In genomic region chr9:35616681-35617459, GRCh38 we compare ENCODE assay signal across 8 cellular contexts. TPM values are rescaled to one million over a fixed set of nuclear protein-coding genes. Genes with fewer than 3 reads are reported as not detected.
DNase-seq lines count a peak whose midpoint lies in the region; TF ChIP-seq lines count a peak whose summit lies in the region.

No MANE protein-coding gene starts in this region.

- no peaks in the 10 kb centered on the region for H3K9me3 Mint-ChIP-seq in type B pancreatic cell

- TF ChIP-seq CTCF in AG10803 (conservative IDR thresholded peaks at IDR 0.05; ENCODE audit: low read length): no peak
- TF ChIP-seq CTCF in parathyroid adenoma (IDR thresholded peaks at IDR 0.05): no peak
- TF ChIP-seq CTCF in type B pancreatic cell (conservative IDR thresholded peaks at IDR 0.05): no peak

- no peaks in the 10 kb centered on the region for H3K36me3 ChIP-seq in parathyroid adenoma (ENCODE audit: control insufficient read depth, insufficient read depth, low read length)

- H3K27ac ChIP-seq in parathyroid adenoma: no peak overlapping the region

- H2AFZ ChIP-seq in parathyroid adenoma: peak overlapping the region; percentile 78

- H3K4me1 Mint-ChIP-seq in type B pancreatic cell (ENCODE audit: unreplicated experiment): no peaks in the 10 kb centered on the region

- H3K4me2 ChIP-seq in parathyroid adenoma (ENCODE audit: low read length): peak overlapping the region; percentile 50

- H3K4me3 Mint-ChIP-seq in type B pancreatic cell: peak overlapping the region; percentile 83

- peak overlapping the region; percentile 65 for H3K27ac Mint-ChIP-seq in type B pancreatic cell

- peak; percentile 50 for DNase-seq in AG10803 (ENCODE audit: low read depth)
- DNase-seq in NOMO-1 treated with DMSO at 0.1 percent for 48 hours (lab: John Stamatoyannopoulos, UW; ENCODE audit: unreplicated experiment): peak; percentile 75
- DNase-seq in activated effector memory CD4-positive, alpha-beta T cell treated with anti-CD3 and anti-CD28 coated beads, Interleukin-2, amount 50 U/mL, for 16 hours: peak; percentile 87
- DNase-seq in glomerular visceral epithelial cell (ENCODE audit: extremely low spot score): peak; percentile 34
- DNase-seq in type B pancreatic cell (ENCODE audit: extremely low spot score, unreplicated experiment): no peak
- no peak for DNase-seq in occipital lobe (lab: John Stamatoyannopoulos, UW)

- H3K9me3 ChIP-seq in parathyroid adenoma (ENCODE audit: control insufficient read depth, low read length): no peaks in the 10 kb centered on the region

- no peaks in the 10 kb centered on the region for H3K27me3 ChIP-seq in parathyroid adenoma (ENCODE audit: control insufficient read depth, insufficient read depth, low read length)

- H3K4me3 ChIP-seq in AG10803 (ENCODE audit: low read length): peak overlapping the region; percentile 48
- peak overlapping the region; percentile 25 for H3K4me3 ChIP-seq in parathyroid adenoma (ENCODE audit: low read depth, low read length)

- no peaks in the 10 kb centered on the region for H3K4me1 ChIP-seq in parathyroid adenoma

- peaks cover 76% of the 10 kb centered on the region for H3K27me3 Mint-ChIP-seq in type B pancreatic cell

- H3K9ac ChIP-seq in parathyroid adenoma: no peak overlapping the region

- no peaks in the 10 kb centered on the region for H3K79me2 ChIP-seq in parathyroid adenoma

- H3K36me3 Mint-ChIP-seq in type B pancreatic cell: no peaks in the 10 kb centered on the region

- peak; percentile 75 for TF ChIP-seq POLR2A in GM19193 (IDR thresholded peaks at IDR 0.05; ENCODE audit: extremely low read depth, insufficient read depth, insufficient read length)

RNA-seq across cellular contexts. Expression of gene CD72, which starts 1.3 kb away (rescaled TPM):
- total RNA-seq in type B pancreatic cell (ENCODE audit: low replicate concordance): 1.5 and 2.8 TPM in 2 replicates
- 0.47 TPM for total RNA-seq in occipital lobe

RNA-seq across cellular contexts. Expression of gene TESK1, which starts 11.8 kb away (rescaled TPM):
- total RNA-seq in type B pancreatic cell (ENCODE audit: low replicate concordance) (30.6 and 42.4 TPM in 2 replicates), occipital lobe (11.7 TPM)

RNA-seq across cellular contexts. Expression of gene SIT1, which starts 33.9 kb away (rescaled TPM):
- total RNA-seq in type B pancreatic cell (ENCODE audit: low replicate concordance) (not detected in 2 replicates), occipital lobe (not detected)

RNA-seq across cellular contexts. Expression of gene RMRP, which starts 40.9 kb away (rescaled TPM):
- total RNA-seq in type B pancreatic cell (ENCODE audit: low replicate concordance) (16,039 and 18,328 TPM in 2 replicates), occipital lobe (159,856 TPM)

RNA-seq across cellular contexts. Expression of gene CCDC107, which starts 41.2 kb away (rescaled TPM):
- total RNA-seq in type B pancreatic cell (ENCODE audit: low replicate concordance) (15.6 and 17.2 TPM in 2 replicates), occipital lobe (10.5 TPM)

Comparison
In these comparisons a context has a peak if more than half of its experiments do, and no peak if none do; other contexts are left out.
1. DNase-seq: peak in AG10803 (single experiment), NOMO-1 treated with DMSO at 0.1 percent for 48 hours (single experiment), activated effector memory CD4-positive, alpha-beta T cell treated with anti-CD3 and anti-CD28 coated beads, Interleukin-2, amount 50 U/mL, for 16 hours (single experiment) and glomerular visceral epithelial cell (single experiment); none in type B pancreatic cell (single experiment) and occipital lobe (single experiment).